In genomic region chr2:166612214-166612613, GRCh38 we compare ENCODE assay signal across 5 cellular contexts.
"Had no signal": no experiment of that assay in that cellular context is flagged by ENCODE, and none has a peak within 500 bp of the region (broad histone marks: within the 10 kb centered on the region; RNA-seq: fewer than 3 reads in every experiment).

No MANE protein-coding gene starts in this region.

- H3K27ac Mint-ChIP-seq: GM23338, H9, HFFc6, IgD-negative memory B cell had no signal

- H3K9me3 Mint-ChIP-seq: IgD-negative memory B cell had no signal

- ATAC-seq: GM23338 had no signal

- H3K4me2 ChIP-seq: GM23338 had no signal

- H3K4me3 ChIP-seq: GM23338 had no signal

- H3K36me3 Mint-ChIP-seq: IgD-negative memory B cell had no signal

- H2AFZ ChIP-seq: GM23338 had no signal

- DNase-seq: H9, HCEC 1CT, HFFc6 had no signal

- H3K4me3 Mint-ChIP-seq: GM23338, H9, HFFc6, IgD-negative memory B cell had no signal
